In the genomic region with DNA sequence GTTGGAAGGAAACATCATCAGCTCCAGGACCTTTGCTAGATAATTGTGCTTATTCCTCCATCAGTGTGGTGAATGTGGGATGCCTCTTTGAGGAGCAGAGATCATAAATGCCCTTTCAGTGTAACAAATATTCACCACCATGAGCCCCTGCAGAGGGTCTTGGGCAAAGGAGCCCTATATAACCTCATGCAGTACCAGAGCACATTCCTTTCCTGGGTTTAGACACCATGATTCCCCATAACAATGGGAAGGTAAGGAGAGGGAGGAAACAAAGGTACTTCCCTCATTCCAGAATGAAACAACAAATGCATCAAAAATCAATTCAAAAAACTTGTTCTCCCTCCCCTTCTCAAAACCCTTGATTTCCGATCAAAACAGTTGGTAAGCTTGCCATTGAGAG, we compare ENCODE assay signal across 1 cellular context.
TF ChIP-seq lines count a peak whose summit lies in the region.

No MANE protein-coding gene starts in this region.

TF ChIP-seq in GM23338, 12 proteins besides CTCF, POLR2A, EP300 and RAD21:
- TF ChIP-seq, protein P1, sequence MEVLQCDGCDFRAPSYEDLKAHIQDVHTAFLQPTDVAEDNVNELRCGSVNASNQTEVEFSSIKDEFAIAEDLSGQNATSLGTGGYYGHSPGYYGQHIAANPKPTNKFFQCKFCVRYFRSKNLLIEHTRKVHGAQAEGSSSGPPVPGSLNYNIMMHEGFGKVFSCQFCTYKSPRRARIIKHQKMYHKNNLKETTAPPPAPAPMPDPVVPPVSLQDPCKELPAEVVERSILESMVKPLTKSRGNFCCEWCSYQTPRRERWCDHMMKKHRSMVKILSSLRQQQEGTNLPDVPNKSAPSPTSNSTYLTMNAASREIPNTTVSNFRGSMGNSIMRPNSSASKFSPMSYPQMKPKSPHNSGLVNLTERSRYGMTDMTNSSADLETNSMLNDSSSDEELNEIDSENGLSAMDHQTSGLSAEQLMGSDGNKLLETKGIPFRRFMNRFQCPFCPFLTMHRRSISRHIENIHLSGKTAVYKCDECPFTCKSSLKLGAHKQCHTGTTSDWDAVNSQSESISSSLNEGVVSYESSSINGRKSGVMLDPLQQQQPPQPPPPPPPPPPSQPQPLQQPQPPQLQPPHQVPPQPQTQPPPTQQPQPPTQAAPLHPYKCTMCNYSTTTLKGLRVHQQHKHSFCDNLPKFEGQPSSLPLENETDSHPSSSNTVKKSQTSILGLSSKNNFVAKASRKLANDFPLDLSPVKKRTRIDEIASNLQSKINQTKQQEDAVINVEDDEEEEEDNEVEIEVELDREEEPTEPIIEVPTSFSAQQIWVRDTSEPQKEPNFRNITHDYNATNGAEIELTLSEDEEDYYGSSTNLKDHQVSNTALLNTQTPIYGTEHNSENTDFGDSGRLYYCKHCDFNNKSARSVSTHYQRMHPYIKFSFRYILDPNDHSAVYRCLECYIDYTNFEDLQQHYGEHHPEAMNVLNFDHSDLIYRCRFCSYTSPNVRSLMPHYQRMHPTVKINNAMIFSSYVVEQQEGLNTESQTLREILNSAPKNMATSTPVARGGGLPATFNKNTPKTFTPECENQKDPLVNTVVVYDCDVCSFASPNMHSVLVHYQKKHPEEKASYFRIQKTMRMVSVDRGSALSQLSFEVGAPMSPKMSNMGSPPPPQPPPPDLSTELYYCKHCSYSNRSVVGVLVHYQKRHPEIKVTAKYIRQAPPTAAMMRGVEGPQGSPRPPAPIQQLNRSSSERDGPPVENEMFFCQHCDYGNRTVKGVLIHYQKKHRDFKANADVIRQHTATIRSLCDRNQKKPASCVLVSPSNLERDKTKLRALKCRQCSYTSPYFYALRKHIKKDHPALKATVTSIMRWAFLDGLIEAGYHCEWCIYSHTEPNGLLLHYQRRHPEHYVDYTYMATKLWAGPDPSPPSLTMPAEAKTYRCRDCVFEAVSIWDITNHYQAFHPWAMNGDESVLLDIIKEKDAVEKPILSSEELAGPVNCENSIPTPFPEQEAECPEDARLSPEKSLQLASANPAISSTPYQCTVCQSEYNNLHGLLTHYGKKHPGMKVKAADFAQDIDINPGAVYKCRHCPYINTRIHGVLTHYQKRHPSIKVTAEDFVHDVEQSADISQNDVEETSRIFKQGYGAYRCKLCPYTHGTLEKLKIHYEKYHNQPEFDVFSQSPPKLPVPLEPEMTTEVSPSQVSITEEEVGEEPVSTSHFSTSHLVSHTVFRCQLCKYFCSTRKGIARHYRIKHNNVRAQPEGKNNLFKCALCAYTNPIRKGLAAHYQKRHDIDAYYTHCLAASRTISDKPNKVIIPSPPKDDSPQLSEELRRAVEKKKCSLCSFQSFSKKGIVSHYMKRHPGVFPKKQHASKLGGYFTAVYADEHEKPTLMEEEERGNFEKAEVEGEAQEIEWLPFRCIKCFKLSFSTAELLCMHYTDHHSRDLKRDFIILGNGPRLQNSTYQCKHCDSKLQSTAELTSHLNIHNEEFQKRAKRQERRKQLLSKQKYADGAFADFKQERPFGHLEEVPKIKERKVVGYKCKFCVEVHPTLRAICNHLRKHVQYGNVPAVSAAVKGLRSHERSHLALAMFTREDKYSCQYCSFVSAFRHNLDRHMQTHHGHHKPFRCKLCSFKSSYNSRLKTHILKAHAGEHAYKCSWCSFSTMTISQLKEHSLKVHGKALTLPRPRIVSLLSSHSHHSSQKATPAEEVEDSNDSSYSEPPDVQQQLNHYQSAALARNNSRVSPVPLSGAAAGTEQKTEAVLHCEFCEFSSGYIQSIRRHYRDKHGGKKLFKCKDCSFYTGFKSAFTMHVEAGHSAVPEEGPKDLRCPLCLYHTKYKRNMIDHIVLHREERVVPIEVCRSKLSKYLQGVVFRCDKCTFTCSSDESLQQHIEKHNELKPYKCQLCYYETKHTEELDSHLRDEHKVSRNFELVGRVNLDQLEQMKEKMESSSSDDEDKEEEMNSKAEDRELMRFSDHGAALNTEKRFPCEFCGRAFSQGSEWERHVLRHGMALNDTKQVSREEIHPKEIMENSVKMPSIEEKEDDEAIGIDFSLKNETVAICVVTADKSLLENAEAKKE (CRISPR knock-in tag; IDR thresholded peaks at IDR 0.05) = no peak
- TF ChIP-seq JUNB (IDR thresholded peaks at IDR 0.05; ENCODE audit: unreplicated experiment) (no peak), EZH2 (IDR thresholded peaks at IDR 0.05; ENCODE audit: low read depth, unreplicated experiment) (no peak), POLR2AphosphoS5 (IDR thresholded peaks at IDR 0.05; ENCODE audit: low read depth) (no peak), ZNF331 (CRISPR knock-in tag; IDR thresholded peaks at IDR 0.05; ENCODE audit: low read depth) (no peak), CREB1 (CRISPR knock-in tag; IDR thresholded peaks at IDR 0.05; ENCODE audit: low read depth) (no peak), NANOG (IDR thresholded peaks at IDR 0.05; ENCODE audit: borderline replicate concordance) (no peak), EZH2phosphoT487 (IDR thresholded peaks at IDR 0.05; ENCODE audit: unreplicated experiment) (no peak), REST (IDR thresholded peaks at IDR 0.05; ENCODE audit: unreplicated experiment) (no peak), ZNF114 (CRISPR knock-in tag; IDR thresholded peaks at IDR 0.05) (no peak), STAT1 (IDR thresholded peaks at IDR 0.05; ENCODE audit: unreplicated experiment) (no peak)
- TF ChIP-seq, protein P2, sequence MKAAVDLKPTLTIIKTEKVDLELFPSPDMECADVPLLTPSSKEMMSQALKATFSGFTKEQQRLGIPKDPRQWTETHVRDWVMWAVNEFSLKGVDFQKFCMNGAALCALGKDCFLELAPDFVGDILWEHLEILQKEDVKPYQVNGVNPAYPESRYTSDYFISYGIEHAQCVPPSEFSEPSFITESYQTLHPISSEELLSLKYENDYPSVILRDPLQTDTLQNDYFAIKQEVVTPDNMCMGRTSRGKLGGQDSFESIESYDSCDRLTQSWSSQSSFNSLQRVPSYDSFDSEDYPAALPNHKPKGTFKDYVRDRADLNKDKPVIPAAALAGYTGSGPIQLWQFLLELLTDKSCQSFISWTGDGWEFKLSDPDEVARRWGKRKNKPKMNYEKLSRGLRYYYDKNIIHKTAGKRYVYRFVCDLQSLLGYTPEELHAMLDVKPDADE (IDR thresholded peaks at IDR 0.05) = no peak
